ENCODE assay signal across 31 cellular contexts in genomic region chr3:15592968-15593367, GRCh38. TPM values are rescaled to one million over a fixed set of nuclear protein-coding genes. Genes with fewer than 3 reads are reported as not detected.
DNase-seq lines count a peak whose midpoint lies in the region; ATAC-seq, FAIRE-seq and TF ChIP-seq lines count a peak whose summit lies in the region.
"Had no signal": no experiment of that assay in that cellular context is flagged by ENCODE, and none has a peak within 500 bp of the region (broad histone marks: within the 10 kb centered on the region; RNA-seq: fewer than 3 reads in every experiment).

No MANE protein-coding gene starts in this region.

- H3K9me3 Mint-ChIP-seq in natural killer cell treated with Interleukin-12 subunit alpha and Interleukin-12 subunit beta and Interleukin-15 and Interleukin-18, amount 100 ng/mL, for 72 hours, result no peaks in the 10 kb centered on the region
- H3K9me3 Mint-ChIP-seq: CD14-positive monocyte; CD4-positive, alpha-beta memory T cell; CD4-positive, alpha-beta T cell; CD4-positive, CD25-positive, alpha-beta regulatory T cell; CD8-positive, alpha-beta memory T cell; CD8-positive, alpha-beta T cell had no signal

- no peaks in the 10 kb centered on the region for H4K20me1 ChIP-seq in K562 (replicated peaks; ENCODE audit: control insufficient read depth, insufficient read depth, low read length)
- H4K20me1 ChIP-seq: BLaER1; BLaER1 treated with 17β-estradiol and CSF1 and Interleukin-3, amounts not matched to agents 10 nM and 100 nM had no signal

- no peak for TF ChIP-seq EP300 in K562 (IDR thresholded peaks at IDR 0.05; ENCODE audit: low read length)

- DNase-seq in K562 (ENCODE audit: extremely low read depth in 1 of 4, low spot score in 3 of 4), result no peak
- DNase-seq in natural killer cell treated with Interleukin-12 subunit alpha and Interleukin-12 subunit beta and Interleukin-15 and Interleukin-18, amount 100 ng/mL, for 72 hours (ENCODE audit: low spot score), result no peak
- DNase-seq: 8988T; ACHN; AML-193; BE2C; C1 segment of cervical spinal cord; Caco-2; Calu3; CD4-positive, alpha-beta memory T cell; CD4-positive, alpha-beta T cell; CD4-positive, CD25-positive, alpha-beta regulatory T cell; CD8-positive, alpha-beta memory T cell; CD8-positive, alpha-beta T cell; COR-L47; DMS 273 treated with DMSO at 0.1 percent for 48 hours; DMS153; DMS53; DMS79; DMS79 treated with DMSO at 0.1 percent for 48 hours; DND-41; EL had no signal

- in situ Hi-C loops in K562 (cut with MboI), result no loop called here

- no peak overlapping the region for H2AFZ ChIP-seq in K562 (ENCODE audit: low read depth, low read length)

- no peaks in the 10 kb centered on the region for H3K9me1 ChIP-seq in K562 (ENCODE audit: control insufficient read depth, insufficient read depth, low read length)

- POLR2A ChIA-PET in K562 (lab: Yijun Ruan, JAX), result no interaction called here

- no peaks in the 10 kb centered on the region for H3K27me3 ChIP-seq in K562 (ENCODE audit: control insufficient read depth in 2 of 2, insufficient read depth in 2 of 2, low read length in 2 of 2)
- H3K27me3 ChIP-seq: BE2C; BLaER1; BLaER1 treated with 17β-estradiol and CSF1 and Interleukin-3, amounts not matched to agents 10 nM and 100 nM had no signal

- H3K9ac ChIP-seq in K562 (ENCODE audit: insufficient read depth in 1 of 2, low read depth in 2 of 2, low read length in 2 of 2), result no peak overlapping the region
- H3K9ac ChIP-seq: BLaER1; BLaER1 treated with 17β-estradiol and CSF1 and Interleukin-3, amounts not matched to agents 10 nM and 100 nM had no signal

- H3K27ac Mint-ChIP-seq in natural killer cell treated with Interleukin-12 subunit alpha and Interleukin-12 subunit beta and Interleukin-15 and Interleukin-18, amount 100 ng/mL, for 72 hours, result no peak overlapping the region
- H3K27ac Mint-ChIP-seq: B cell; CD14-positive monocyte; CD4-positive, alpha-beta memory T cell; CD4-positive, alpha-beta T cell; CD8-positive, alpha-beta memory T cell; CD8-positive, alpha-beta T cell had no signal

- CTCF ChIA-PET in K562 (lab: Yijun Ruan, JAX; ENCODE audit: low intra/inter-chr PET ratio), result no interaction called here

- peaks cover 4% of the 10 kb centered on the region; the same call in 1 of the 2 replicates for H3K9me3 ChIP-seq in K562 (replicated peaks; ENCODE audit: control insufficient read depth, insufficient read depth, low read depth, low read length)
- H3K9me3 ChIP-seq: A549; BE2C; BLaER1; BLaER1 treated with 17β-estradiol and CSF1 and Interleukin-3, amounts not matched to agents 10 nM and 100 nM; Caco-2 had no signal

- H3K4me3 Mint-ChIP-seq in natural killer cell treated with Interleukin-12 subunit alpha and Interleukin-12 subunit beta and Interleukin-15 and Interleukin-18, amount 100 ng/mL, for 72 hours, result no peak overlapping the region
- H3K4me3 Mint-ChIP-seq: B cell; CD14-positive monocyte; CD4-positive, alpha-beta memory T cell; CD4-positive, alpha-beta T cell; CD4-positive, CD25-positive, alpha-beta regulatory T cell; CD8-positive, alpha-beta memory T cell; CD8-positive, alpha-beta T cell had no signal

- H3K79me2 ChIP-seq in K562 (ENCODE audit: control insufficient read depth, insufficient read depth, low read length), result no peaks in the 10 kb centered on the region

- intact Hi-C loops in K562 (cut with micrococcal nuclease), result no loop called here

- no peak for TF ChIP-seq POLR2A in K562 (conservative IDR thresholded peaks at IDR 0.05)

- H3K27me3 Mint-ChIP-seq in natural killer cell treated with Interleukin-12 subunit alpha and Interleukin-12 subunit beta and Interleukin-15 and Interleukin-18, amount 100 ng/mL, for 72 hours, result no peaks in the 10 kb centered on the region
- H3K27me3 Mint-ChIP-seq: B cell; CD4-positive, alpha-beta memory T cell; CD4-positive, alpha-beta T cell; CD4-positive, CD25-positive, alpha-beta regulatory T cell; CD8-positive, alpha-beta memory T cell had no signal

- peaks cover 0 to 3% of the 10 kb centered on the region in 2 donors for H3K4me1 Mint-ChIP-seq in natural killer cell treated with Interleukin-12 subunit alpha and Interleukin-12 subunit beta and Interleukin-15 and Interleukin-18, amount 100 ng/mL, for 72 hours (ENCODE audit: low read depth in 2 of 2)
- H3K4me1 Mint-ChIP-seq: CD14-positive monocyte had no signal

- no peak overlapping the region for H3K4me2 ChIP-seq in K562 (ENCODE audit: insufficient read depth, low read length)
- H3K4me2 ChIP-seq: A549; BLaER1; BLaER1 treated with 17β-estradiol and CSF1 and Interleukin-3, amounts not matched to agents 10 nM and 100 nM had no signal

- WGBS in K562 (ENCODE audit: insufficient coverage, low coverage, missing lambda C conversion rate), result 91% methylated on average over 8 of the region's 8 CpGs

- peaks cover 34% of the 10 kb centered on the region; the same call in 2 of the 3 replicates for H3K36me3 ChIP-seq in K562 (ENCODE audit: control insufficient read depth, insufficient read depth, low read length)
- H3K36me3 ChIP-seq: BE2C had no signal

- no TSS peak for BruUV-seq in K562 (replicated peaks; lab: Mats Ljungman, UMichigan)

- no peak overlapping the region for H3K4me3 ChIP-seq in K562
- H3K4me3 ChIP-seq: A549; BLaER1; BLaER1 treated with 17β-estradiol and CSF1 and Interleukin-3, amounts not matched to agents 10 nM and 100 nM had no signal

- H3K27ac ChIP-seq in K562 (ENCODE audit: extremely low read depth, low read depth, low read length), result no peak overlapping the region
- H3K27ac ChIP-seq: 22Rv1; A549; BLaER1; BLaER1 treated with 17β-estradiol and CSF1 and Interleukin-3, amounts not matched to agents 10 nM and 100 nM; C4-2B had no signal

- H3K4me1 ChIP-seq in K562 (replicated peaks in 1 of 2; ENCODE audit: control insufficient read depth in 2 of 2, insufficient read depth in 2 of 2, low read length in 2 of 2), result no peaks in the 10 kb centered on the region
- H3K4me1 ChIP-seq: A549; BE2C; BLaER1; BLaER1 treated with 17β-estradiol and CSF1 and Interleukin-3, amounts not matched to agents 10 nM and 100 nM; Caco-2 had no signal

- no peak for TF ChIP-seq RAD21 in K562 (CRISPR knock-in tag; conservative IDR thresholded peaks at IDR 0.05 in 1 of 2, IDR thresholded peaks at IDR 0.05 in 1 of 2)

- FAIRE-seq in K562 (lab: Jason Lieb, UNC), result no peak
- FAIRE-seq: A204.1, A549, D721Med had no signal

- TF ChIP-seq CTCF in K562 (IDR thresholded peaks at IDR 0.05 in 2 of 3, conservative IDR thresholded peaks at IDR 0.05 in 1 of 3; ENCODE audit: insufficient read depth in 2 of 3, low read depth in 1 of 3, low read length in 3 of 3), result no peak

- H3K36me3 Mint-ChIP-seq in natural killer cell treated with Interleukin-12 subunit alpha and Interleukin-12 subunit beta and Interleukin-15 and Interleukin-18, amount 100 ng/mL, for 72 hours, result peaks cover 10% of the 10 kb centered on the region

- ATAC-seq in K562, result no peak
- no peak for ATAC-seq in natural killer cell treated with Interleukin-12 subunit alpha and Interleukin-12 subunit beta and Interleukin-15 and Interleukin-18, amount 100 ng/mL, for 72 hours
- ATAC-seq: A549; CD8-positive, alpha-beta T cell had no signal

TF ChIP-seq in K562, 482 proteins besides CTCF, POLR2A, EP300 and RAD21 (continues in another document):
- no peak for TF ChIP-seq ZNF324 (CRISPR knock-in tag; IDR thresholded peaks at IDR 0.05)

RNA-seq across cellular contexts. Expression of gene HACL1, which starts 8.4 kb away (rescaled TPM):
- 68.2 and 88.4 TPM in 2 replicates for total RNA-seq in K562 (2011; cell fraction: chromatin; rRNA removed; ENCODE audit: low replicate concordance)
- 62.5 and 76.5 TPM in 2 replicates for total RNA-seq in K562 (2011; cell fraction: nucleolus; rRNA removed)
- total RNA-seq in K562 (2011; cell fraction: nucleoplasm; rRNA removed), result 64.9 and 74.0 TPM in 2 replicates
- total RNA-seq in K562 (2014; rRNA removed) (18.6 and 18.9 TPM in 2 replicates), K562 (2014; rRNA removed; fragmentation: Illumina TruSeq; extraction: Trizol) (30.5 and 33.8 TPM in 2 replicates), K562 (2015; rRNA removed; fragmentation: Illumina TruSeq; extraction: Trizol) (19.0 and 23.0 TPM in 2 replicates), K562 (2021) (29.1 and 31.5 TPM in 2 replicates)
- polyA plus RNA-seq in K562 (2011; rRNA removed) (43.1 and 61.5 TPM in 2 replicates), K562 (2014; fragmentation: Illumina TruSeq; extraction: Trizol) (22.8 and 25.1 TPM in 2 replicates), K562 (2014; fragmentation: Nextera tagmentation; extraction: Ambion mirVana) (10 to 100 TPM; 39.0 to 54.7 TPM), K562 (2014; rRNA removed) (19.0 and 23.5 TPM in 2 replicates)
- polyA plus RNA-seq in K562 (2011; cell fraction: cytosol; rRNA removed), result 25.6 and 31.1 TPM in 2 replicates
- polyA plus RNA-seq in K562 (2011; cell fraction: nucleus; rRNA removed), result 52.7 and 69.1 TPM in 2 replicates
- 33.6 and 43.7 TPM in 2 replicates for polyA plus RNA-seq in K562 (2012)
- 83.3 and 83.9 TPM in 2 replicates for polyA minus RNA-seq in K562 (2011; rRNA and poly(A)+ RNA removed)
- 17.1 and 26.1 TPM in 2 replicates for polyA minus RNA-seq in K562 (2011; cell fraction: cytosol; rRNA and poly(A)+ RNA removed)
- 39.2 and 45.1 TPM in 2 replicates for polyA minus RNA-seq in K562 (2011; cell fraction: nucleus; rRNA and poly(A)+ RNA removed)
- 10 to 100 TPM; 24.4 to 28.0 TPM for total RNA-seq in natural killer cell treated with Interleukin-12 subunit alpha and Interleukin-12 subunit beta and Interleukin-15 and Interleukin-18, amount 100 ng/mL, for 72 hours

RNA-seq across cellular contexts. Expression of gene BTD, which starts 8.6 kb away (rescaled TPM):
- 15.1 and 17.2 TPM in 2 replicates for total RNA-seq in K562 (2011; cell fraction: chromatin; rRNA removed; ENCODE audit: low replicate concordance)
- 20.2 and 22.9 TPM in 2 replicates for total RNA-seq in K562 (2011; cell fraction: nucleolus; rRNA removed)
- total RNA-seq in K562 (2011; cell fraction: nucleoplasm; rRNA removed), result 28.9 and 36.2 TPM in 2 replicates
- total RNA-seq in K562 (2014; rRNA removed) (5.8 and 7.5 TPM in 2 replicates), K562 (2014; rRNA removed; fragmentation: Illumina TruSeq; extraction: Trizol) (7.0 and 8.4 TPM in 2 replicates), K562 (2015; rRNA removed; fragmentation: Illumina TruSeq; extraction: Trizol) (6.6 and 9.2 TPM in 2 replicates), K562 (2021) (7.5 and 8.5 TPM in 2 replicates)
- polyA plus RNA-seq in K562 (2011; rRNA removed) (18.0 and 18.5 TPM in 2 replicates), K562 (2014; fragmentation: Illumina TruSeq; extraction: Trizol) (9.1 and 10.7 TPM in 2 replicates), K562 (2014; fragmentation: Nextera tagmentation; extraction: Ambion mirVana) (10 to 100 TPM; 24.3 to 26.2 TPM), K562 (2014; rRNA removed) (10.6 and 11.2 TPM in 2 replicates)
- 16.8 and 20.5 TPM in 2 replicates for polyA plus RNA-seq in K562 (2011; cell fraction: cytosol; rRNA removed)
- 10.3 and 13.8 TPM in 2 replicates for polyA plus RNA-seq in K562 (2011; cell fraction: nucleus; rRNA removed)
- polyA plus RNA-seq in K562 (2012), result 10.7 and 12.9 TPM in 2 replicates
- polyA minus RNA-seq in K562 (2011; rRNA and poly(A)+ RNA removed), result 12.0 and 15.3 TPM in 2 replicates
- 3.9 and 5.2 TPM in 2 replicates for polyA minus RNA-seq in K562 (2011; cell fraction: cytosol; rRNA and poly(A)+ RNA removed)
- polyA minus RNA-seq in K562 (2011; cell fraction: nucleus; rRNA and poly(A)+ RNA removed), result 5.9 and 14.4 TPM in 2 replicates
- 1 to 10 TPM; 6.8 to 8.3 TPM for total RNA-seq in natural killer cell treated with Interleukin-12 subunit alpha and Interleukin-12 subunit beta and Interleukin-15 and Interleukin-18, amount 100 ng/mL, for 72 hours
